Comparison of ENCODE assay signal across 19 cellular contexts in genomic region chr6:250676-251075, GRCh38. TPM values are rescaled to one million over a fixed set of nuclear protein-coding genes. Genes with fewer than 3 reads are reported as not detected.
A peak's percentile ranks its signal among the peaks of the same experiment; 100 is the strongest.
DNase-seq lines count a peak whose midpoint lies in the region; ATAC-seq, FAIRE-seq and TF ChIP-seq lines count a peak whose summit lies in the region.
"Had no signal": no experiment of that assay in that cellular context is flagged by ENCODE, and none has a peak within 500 bp of the region (broad histone marks: within the 10 kb centered on the region; RNA-seq: fewer than 3 reads in every experiment).

No MANE protein-coding gene starts in this region.

- H4K20me1 ChIP-seq in GM12878 (ENCODE audit: control insufficient read depth, insufficient read depth) (no peaks in the 10 kb centered on the region), neural progenitor cell (ENCODE audit: low read depth) (no peaks in the 10 kb centered on the region)

- H2AFZ ChIP-seq in GM12878 (ENCODE audit: control insufficient read depth, low read depth, low read length) (no peak overlapping the region), neural progenitor cell (replicated peaks) (no peak overlapping the region)
- H2AFZ ChIP-seq: PC-9 had no signal

- H3K4me2 ChIP-seq in GM12878 (ENCODE audit: control insufficient read depth, insufficient read depth) (no peak overlapping the region), neural progenitor cell (no peak overlapping the region)
- H3K4me2 ChIP-seq: KMS-11, PC-9 had no signal

- POLR2A ChIA-PET in activated CD8-positive, alpha-beta T cell treated with anti-CD3 and anti-CD28 coated beads for 36 hours (lab: Charles Lee) = no interaction called here
- POLR2A ChIA-PET in activated CD8-positive, alpha-beta T cell treated with anti-CD3 and anti-CD28 coated beads, Interleukin-2, amount 10 ng/mL, durations not matched to agents 7 days and 5 days (lab: Charles Lee) = no interaction called here
- POLR2A ChIA-PET in GM12878 (lab: Charles Lee) = interaction anchor here (1.2 kb wide), 1 partner anchor 8 kb away, joined by 5 read pairs; no protein-coding TSS in a partner anchor

- in situ Hi-C loops in GM12878 (cut with MboI) = no loop called here

- H3K27me3 Mint-ChIP-seq in activated CD8-positive, alpha-beta T cell treated with anti-CD3 and anti-CD28 coated beads for 36 hours = no peaks in the 10 kb centered on the region
- H3K27me3 Mint-ChIP-seq in activated CD8-positive, alpha-beta T cell treated with anti-CD3 and anti-CD28 coated beads, Interleukin-2, amount 10 ng/mL, durations not matched to agents 7 days and 5 days (ENCODE audit: low read depth) = no peaks in the 10 kb centered on the region
- peaks cover 5% of the 10 kb centered on the region for H3K27me3 Mint-ChIP-seq in neural progenitor cell (ENCODE audit: insufficient read depth, low read depth)

- H3K27me3 ChIP-seq in GM12878 (replicated peaks in 1 of 2; ENCODE audit: control insufficient read depth in 2 of 2, insufficient read depth in 2 of 2, low read length in 1 of 2) (no peaks in the 10 kb centered on the region), neural progenitor cell (no peaks in the 10 kb centered on the region)
- H3K27me3 ChIP-seq: MG63 had no signal

- no peak for TF ChIP-seq RAD21 in GM12878 (IDR thresholded peaks at IDR 0.05; ENCODE audit: insufficient read depth, low read depth, low read length)

- SMC1A ChIA-PET in GM12878 (lab: Charles Lee; ENCODE audit: uncharacterized antibody, unreplicated experiment) = interaction anchor here (1.1 to 1.8 kb wide), 3 partner anchors 38 to 63 kb away, joined by 3 to 6 read pairs (median 3); no protein-coding TSS in a partner anchor

- no peak for TF ChIP-seq POLR2A in GM12878 (IDR thresholded peaks at IDR 0.05; ENCODE audit: low read depth, low read length)

- BruUV-seq in GM12878 (replicated peaks; lab: Mats Ljungman, UMichigan) = no TSS peak

- H3K4me1 ChIP-seq in GM12878 (ENCODE audit: control insufficient read depth, insufficient read depth, low read length) = peaks cover 37% of the 10 kb centered on the region
- no peaks in the 10 kb centered on the region for H3K4me1 ChIP-seq in neural progenitor cell

- CTCF ChIA-PET in activated CD8-positive, alpha-beta T cell treated with anti-CD3 and anti-CD28 coated beads for 36 hours (lab: Charles Lee) = no interaction called here
- CTCF ChIA-PET in activated CD8-positive, alpha-beta T cell treated with anti-CD3 and anti-CD28 coated beads, Interleukin-2, amount 10 ng/mL, durations not matched to agents 7 days and 5 days (lab: Charles Lee) = no interaction called here
- CTCF ChIA-PET in GM12878 (lab: Yijun Ruan, JAX) = no interaction called here

- 0 out of 4 replicates have a peak, but pooled peaks of 1 of the 2 experiments have one; percentile 23 for TF ChIP-seq EP300 in GM12878 (IDR thresholded peaks at IDR 0.05; ENCODE audit: borderline replicate concordance in 1 of 2, control insufficient read depth in 1 of 2, low read depth in 2 of 2, low read length in 2 of 2)

- H3K9ac ChIP-seq in GM12878 (ENCODE audit: control insufficient read depth, insufficient read depth, low read length) (no peak overlapping the region), neural progenitor cell (no peak overlapping the region)
- H3K9ac ChIP-seq: KMS-11 had no signal

- H3K79me2 ChIP-seq in GM12878 (ENCODE audit: control insufficient read depth, insufficient read depth, low read length) (no peaks in the 10 kb centered on the region), neural progenitor cell (ENCODE audit: low read depth) (no peaks in the 10 kb centered on the region)

- RAD21 ChIA-PET in GM12878 (lab: Charles Lee; ENCODE audit: unreplicated experiment) = interaction anchor here (1.5 kb wide), 1 partner anchor 21 kb away, joined by 6 read pairs; no protein-coding TSS in a partner anchor

- H3K36me3 Mint-ChIP-seq in activated CD8-positive, alpha-beta T cell treated with anti-CD3 and anti-CD28 coated beads for 36 hours (ENCODE audit: low read depth) = no peaks in the 10 kb centered on the region
- no peaks in the 10 kb centered on the region for H3K36me3 Mint-ChIP-seq in activated CD8-positive, alpha-beta T cell treated with anti-CD3 and anti-CD28 coated beads, Interleukin-2, amount 10 ng/mL, durations not matched to agents 7 days and 5 days (ENCODE audit: low read depth)
- no peaks in the 10 kb centered on the region for H3K36me3 Mint-ChIP-seq in neural progenitor cell

- no peak for ATAC-seq in activated CD8-positive, alpha-beta T cell treated with anti-CD3 and anti-CD28 coated beads for 36 hours
- no peak for ATAC-seq in activated CD8-positive, alpha-beta T cell treated with anti-CD3 and anti-CD28 coated beads, Interleukin-2, amount 10 ng/mL, durations not matched to agents 7 days and 5 days
- ATAC-seq in HG02610 (IDR thresholded peaks at IDR 0.05; ENCODE audit: unreplicated experiment) (peak; percentile 44), GM12878 (peak; percentile 35), SK-N-SH treated with all-trans-retinoic acid at 6 μM for 48 hours (no peak)

- peaks cover 33% of the 10 kb centered on the region for H3K4me1 Mint-ChIP-seq in activated CD8-positive, alpha-beta T cell treated with anti-CD3 and anti-CD28 coated beads for 36 hours (ENCODE audit: low read depth)
- peaks cover 46% of the 10 kb centered on the region for H3K4me1 Mint-ChIP-seq in activated CD8-positive, alpha-beta T cell treated with anti-CD3 and anti-CD28 coated beads, Interleukin-2, amount 10 ng/mL, durations not matched to agents 7 days and 5 days (ENCODE audit: low read depth)
- no peaks in the 10 kb centered on the region for H3K4me1 Mint-ChIP-seq in neural progenitor cell

- no peaks in the 10 kb centered on the region for H3K9me3 Mint-ChIP-seq in activated CD8-positive, alpha-beta T cell treated with anti-CD3 and anti-CD28 coated beads for 36 hours
- H3K9me3 Mint-ChIP-seq in activated CD8-positive, alpha-beta T cell treated with anti-CD3 and anti-CD28 coated beads, Interleukin-2, amount 10 ng/mL, durations not matched to agents 7 days and 5 days (ENCODE audit: insufficient read depth) = no peaks in the 10 kb centered on the region
- H3K9me3 Mint-ChIP-seq in neural progenitor cell = no peaks in the 10 kb centered on the region

- intact Hi-C loops in activated CD8-positive, alpha-beta T cell treated with anti-CD3 and anti-CD28 coated beads for 36 hours (cut with micrococcal nuclease) = no loop called here
- intact Hi-C loops in GM12878 (cut with micrococcal nuclease; ENCODE audit: unreplicated experiment) = no loop called here

- TF ChIP-seq CTCF in activated CD8-positive, alpha-beta T cell treated with anti-CD3 and anti-CD28 coated beads for 36 hours (IDR thresholded peaks at IDR 0.05) = no peak
- TF ChIP-seq CTCF in GM12865 (IDR thresholded peaks at IDR 0.05; ENCODE audit: insufficient read depth, low read depth, low read length, missing control alignments) (no peak), GM12878 (IDR thresholded peaks at IDR 0.05 in 2 of 3, conservative IDR thresholded peaks at IDR 0.05 in 1 of 3; ENCODE audit: control insufficient read depth in 2 of 3, extremely low read depth in 1 of 3, insufficient read depth in 1 of 3, low read depth in 3 of 3, low read length in 3 of 3) (no peak), neural progenitor cell (IDR thresholded peaks at IDR 0.05) (no peak)

- H3K4me3 Mint-ChIP-seq in activated CD8-positive, alpha-beta T cell treated with anti-CD3 and anti-CD28 coated beads for 36 hours = no peak overlapping the region
- H3K4me3 Mint-ChIP-seq in activated CD8-positive, alpha-beta T cell treated with anti-CD3 and anti-CD28 coated beads, Interleukin-2, amount 10 ng/mL, durations not matched to agents 7 days and 5 days = no peak overlapping the region
- no peak overlapping the region for H3K4me3 Mint-ChIP-seq in neural progenitor cell
- H3K4me3 Mint-ChIP-seq: HFFc6 had no signal

- H3F3A ChIP-seq in neural progenitor cell (ENCODE audit: low read depth) = no peaks in the 10 kb centered on the region

- no peaks in the 10 kb centered on the region for H3K36me3 ChIP-seq in GM12878 (ENCODE audit: control insufficient read depth in 2 of 2, insufficient read depth in 2 of 2, low read length in 1 of 2)
- no peaks in the 10 kb centered on the region for H3K36me3 ChIP-seq in neural progenitor cell
- H3K36me3 ChIP-seq: MG63 had no signal

- peak overlapping the region; percentile 20; the same call in 1 of the 2 replicates for H3K27ac ChIP-seq in GM12878 (ENCODE audit: control insufficient read depth, insufficient read depth)
- H3K27ac ChIP-seq in neural progenitor cell = no peak overlapping the region
- H3K27ac ChIP-seq: C4-2B, KMS-11, PC-9 had no signal

- FAIRE-seq in GM12878 (lab: Jason Lieb, UNC) = peak; percentile 35
- FAIRE-seq: H54 had no signal

- H3K27ac Mint-ChIP-seq in activated CD8-positive, alpha-beta T cell treated with anti-CD3 and anti-CD28 coated beads for 36 hours = peak overlapping the region; percentile 80
- H3K27ac Mint-ChIP-seq in activated CD8-positive, alpha-beta T cell treated with anti-CD3 and anti-CD28 coated beads, Interleukin-2, amount 10 ng/mL, durations not matched to agents 7 days and 5 days = no peak overlapping the region
- no peak overlapping the region for H3K27ac Mint-ChIP-seq in neural progenitor cell
- H3K27ac Mint-ChIP-seq: HFFc6 had no signal

- H3K9me3 ChIP-seq in GM12878 (replicated peaks; ENCODE audit: control insufficient read depth, insufficient read depth, low read length) (no peaks in the 10 kb centered on the region; the same call in 1 of the 3 replicates), neural progenitor cell (ENCODE audit: low read depth) (no peaks in the 10 kb centered on the region)
- H3K9me3 ChIP-seq: MG63 had no signal

- H3K4me3 ChIP-seq in GM12865 (ENCODE audit: low read depth, low read length) (no peak overlapping the region), GM12878 (no peak overlapping the region), neural progenitor cell (no peak overlapping the region)
- H3K4me3 ChIP-seq: MG63, PC-9 had no signal

- no peak for DNase-seq in activated CD8-positive, alpha-beta T cell treated with anti-CD3 and anti-CD28 coated beads for 36 hours
- no peak for DNase-seq in activated CD8-positive, alpha-beta T cell treated with anti-CD3 and anti-CD28 coated beads, Interleukin-2, amount 10 ng/mL, durations not matched to agents 7 days and 5 days
- DNase-seq in GM12865 (ENCODE audit: low read depth) = peak; percentile 49
- DNase-seq in GM12878 (ENCODE audit: low read depth, low spot score) = no peak
- no peak for DNase-seq in neural progenitor cell (ENCODE audit: low spot score)
- DNase-seq: DMS 273 treated with DMSO at 0.1 percent for 48 hours, GF-D8, HFFc6, MG63, NCI-H1092 treated with DMSO at 0.1 percent for 48 hours, NCI-H1694, NCI-H510A treated with DMSO at 0.1 percent for 48 hours, NCI-H82, PC-9 had no signal

RNA-seq across cellular contexts. Expression of gene DUSP22, which starts 41.6 kb away (rescaled TPM):
- 10 to 100 TPM; 32.5 to 34.2 TPM for total RNA-seq in activated CD8-positive, alpha-beta T cell treated with anti-CD3 and anti-CD28 coated beads for 36 hours
- total RNA-seq in activated CD8-positive, alpha-beta T cell treated with anti-CD3 and anti-CD28 coated beads, Interleukin-2, amount 10 ng/mL, durations not matched to agents 7 days and 5 days = 10 to 100 TPM; 32.6 to 33.2 TPM
- 632 and 708 TPM in 2 replicates for total RNA-seq in GM12878 (2013; cell fraction: nucleolus; rRNA removed)
- total RNA-seq in GM12878 (2014; rRNA removed) = 113 and 123 TPM in 2 replicates
- 80.6 and 83.3 TPM in 2 replicates for total RNA-seq in GM12878 (2014; rRNA removed; fragmentation: Illumina TruSeq; extraction: Trizol)
- 125 and 130 TPM in 2 replicates for total RNA-seq in GM12878 (2021)
- 128 TPM for polyA plus RNA-seq in GM12878 (2011; ENCODE audit: low read depth)
- 78.9 and 80.1 TPM in 2 replicates for polyA plus RNA-seq in GM12878 (2011; rRNA removed)
- 109 and 115 TPM in 2 replicates for polyA plus RNA-seq in GM12878 (2011; cell fraction: cytosol; rRNA removed)
- 359 and 389 TPM in 2 replicates for polyA plus RNA-seq in GM12878 (2011; cell fraction: nucleus; rRNA removed)
- polyA plus RNA-seq in GM12878 (2012) = 121 and 164 TPM in 2 replicates
- polyA plus RNA-seq in GM12878 (2014; fragmentation: Illumina TruSeq; extraction: Trizol) = 87.9 and 101 TPM in 2 replicates
- polyA plus RNA-seq in GM12878 (2014; fragmentation: Nextera tagmentation; extraction: Ambion mirVana) = 10 to 100 TPM; 93.4 to 99.7 TPM
- polyA plus RNA-seq in GM12878 (2014; rRNA removed) = 138 and 147 TPM in 2 replicates
- 100 to 1,000 TPM; 150 to 156 TPM for polyA plus RNA-seq in GM12878 (2016; fragmentation: Nextera tagmentation; extraction: Ambion mirVana)
- polyA minus RNA-seq in GM12878 (2011; rRNA and poly(A)+ RNA removed) = 84.5 and 84.7 TPM in 2 replicates
- polyA minus RNA-seq in GM12878 (2011; cell fraction: cytosol; rRNA and poly(A)+ RNA removed) = 15.5 and 16.8 TPM in 2 replicates
- 118 and 156 TPM in 2 replicates for polyA minus RNA-seq in GM12878 (2011; cell fraction: nucleus; rRNA and poly(A)+ RNA removed)
- 40.0 and 51.3 TPM in 2 replicates for total RNA-seq in neural progenitor cell (ENCODE audit: low replicate concordance)

Comparison
In these comparisons a context has a peak if more than half of its experiments do, and no peak if none do; other contexts are left out.
1. ATAC-seq: peak in HG02610 (single experiment) and GM12878 (single experiment); none in activated CD8-positive, alpha-beta T cell treated with anti-CD3 and anti-CD28 coated beads for 36 hours (single experiment), activated CD8-positive, alpha-beta T cell treated with anti-CD3 and anti-CD28 coated beads, Interleukin-2, amount 10 ng/mL, durations not matched to agents 7 days and 5 days (single experiment) and SK-N-SH treated with all-trans-retinoic acid at 6 μM for 48 hours (single experiment).